ENCODE assay signal across 11 cellular contexts in genomic region chr19:38046254-38047047, GRCh38.
DNase-seq lines count a peak whose midpoint lies in the region; ATAC-seq and TF ChIP-seq lines count a peak whose summit lies in the region.
"Had no signal": no experiment of that assay in that cellular context is flagged by ENCODE, and none has a peak within 500 bp of the region (broad histone marks: within the 10 kb centered on the region; RNA-seq: fewer than 3 reads in every experiment).

No MANE protein-coding gene starts in this region.

- H3K27ac Mint-ChIP-seq in activated CD4-positive, alpha-beta T cell treated with anti-CD3 and anti-CD28 coated beads, Interleukin-2, amount 10 ng/mL, durations not matched to agents 7 days and 5 days = peak overlapping the region; percentile 82
- H3K27ac Mint-ChIP-seq in progenitor cell of endocrine pancreas = peak overlapping the region; percentile 77

- H3K36me3 ChIP-seq in Panc1 (ENCODE audit: control insufficient read depth, insufficient read depth, low read length) (no peaks in the 10 kb centered on the region), left ventricle myocardium inferior (no peaks in the 10 kb centered on the region), psoas muscle (ENCODE audit: insufficient read depth in 1 of 2, low read depth in 1 of 2) (no peaks in the 10 kb centered on the region), GM23248 (ENCODE audit: low read depth) (no peaks in the 10 kb centered on the region)

- H3F3A ChIP-seq in GM23248 (ENCODE audit: insufficient read depth) = peaks cover 14% of the 10 kb centered on the region

- no peak overlapping the region for H3K4me2 ChIP-seq in GM23248 (ENCODE audit: unreplicated experiment)

- no peaks in the 10 kb centered on the region for H4K20me1 ChIP-seq in GM23248 (ENCODE audit: insufficient read depth)

- no peak for TF ChIP-seq CTCF in Panc1 (IDR thresholded peaks at IDR 0.05)
- TF ChIP-seq CTCF in progenitor cell of endocrine pancreas (IDR thresholded peaks at IDR 0.05; ENCODE audit: unreplicated experiment) = no peak
- no peak for TF ChIP-seq CTCF in left ventricle myocardium inferior (IDR thresholded peaks at IDR 0.05; ENCODE audit: borderline replicate concordance)
- no peak for TF ChIP-seq CTCF in psoas muscle (IDR thresholded peaks at IDR 0.05)

- H3K4me3 ChIP-seq in Panc1 (ENCODE audit: low read depth in 2 of 2, low read length in 2 of 2) (no peak overlapping the region), left ventricle myocardium inferior (no peak overlapping the region), psoas muscle (no peak overlapping the region), GM23248 (no peak overlapping the region)

- H3K9me3 ChIP-seq in Panc1 (ENCODE audit: control insufficient read depth, insufficient read depth, low read depth, low read length) = no peaks in the 10 kb centered on the region
- peaks cover 4% of the 10 kb centered on the region for H3K9me3 ChIP-seq in left ventricle myocardium inferior (replicated peaks)
- H3K9me3 ChIP-seq in psoas muscle = no peaks in the 10 kb centered on the region
- H3K9me3 ChIP-seq in GM23248 (ENCODE audit: low read depth) = no peaks in the 10 kb centered on the region

- H2AFZ ChIP-seq in GM23248 = no peak overlapping the region

- no peak for DNase-seq in activated CD4-positive, alpha-beta T cell treated with anti-CD3 and anti-CD28 coated beads, Interleukin-2, amount 10 ng/mL, durations not matched to agents 7 days and 5 days
- no peak for DNase-seq in activated CD4-positive, alpha-beta T cell treated with anti-CD3 and anti-CD28 coated beads, Interleukin-2, amount 50 U/mL, for 1 hour
- DNase-seq in Panc1 (ENCODE audit: low read depth, low spot score) (no peak), progenitor cell of endocrine pancreas (ENCODE audit: low spot score, unreplicated experiment) (no peak), left ventricle myocardium inferior (no peak), psoas muscle (no peak), GM23248 (no peak)
- DNase-seq: amniotic stem cell had no signal

- CTCF ChIA-PET in activated CD4-positive, alpha-beta T cell treated with anti-CD3 and anti-CD28 coated beads, Interleukin-2, amount 10 ng/mL, durations not matched to agents 7 days and 5 days (lab: Charles Lee) = interaction anchor here (1.0 to 2.0 kb wide), 3 partner anchors 12 to 17 kb away, joined by 3 to 5 read pairs (median 4); no protein-coding TSS in a partner anchor
- CTCF ChIA-PET in Panc1 (lab: Charles Lee) = no interaction called here

- intact Hi-C loops in Panc1 (cut with micrococcal nuclease; ENCODE audit: unreplicated experiment) = no loop called here
- intact Hi-C loops in left ventricle myocardium inferior (cut with micrococcal nuclease) = no loop called here
- intact Hi-C loops in psoas muscle (cut with DNase I) = no loop called here

- peaks cover 66% of the 10 kb centered on the region for H3K79me2 ChIP-seq in GM23248 (ENCODE audit: insufficient read depth)

- no peak overlapping the region for H3K9ac ChIP-seq in GM23248

- in situ Hi-C loops in Panc1 (cut with HindIII; ENCODE audit: low pct_unique_long_range_greater_than_20kb, low sequenced_read_pairs) = no loop called here
- in situ Hi-C loops in GM23248 (cut with MboI) = no loop called here

- peaks cover 4% of the 10 kb centered on the region for H3K36me3 Mint-ChIP-seq in activated CD4-positive, alpha-beta T cell treated with anti-CD3 and anti-CD28 coated beads, Interleukin-2, amount 10 ng/mL, durations not matched to agents 7 days and 5 days (ENCODE audit: low read depth)
- peaks cover 6% of the 10 kb centered on the region for H3K36me3 Mint-ChIP-seq in progenitor cell of endocrine pancreas (ENCODE audit: insufficient read depth)

- BruUV-seq in Panc1 (replicated peaks; lab: Mats Ljungman, UMichigan) = no TSS peak

- no peaks in the 10 kb centered on the region for H3K9me2 ChIP-seq in GM23248 (ENCODE audit: insufficient read depth)

- H3K27ac ChIP-seq in Panc1 (ENCODE audit: low read length) (no peak overlapping the region), left ventricle myocardium inferior (replicated peaks) (no peak overlapping the region), psoas muscle (no peak overlapping the region), GM23248 (no peak overlapping the region)

- no peaks in the 10 kb centered on the region for H3K27me3 ChIP-seq in Panc1 (ENCODE audit: control insufficient read depth, insufficient read depth, low read length)
- H3K27me3 ChIP-seq in left ventricle myocardium inferior (ENCODE audit: low read depth) = no peaks in the 10 kb centered on the region
- no peaks in the 10 kb centered on the region for H3K27me3 ChIP-seq in psoas muscle (ENCODE audit: insufficient read depth in 3 of 3, low read length in 2 of 3)
- H3K27me3 ChIP-seq in GM23248 (replicated peaks; ENCODE audit: insufficient read depth) = no peaks in the 10 kb centered on the region

- H3K9me3 Mint-ChIP-seq in activated CD4-positive, alpha-beta T cell treated with anti-CD3 and anti-CD28 coated beads, Interleukin-2, amount 10 ng/mL, durations not matched to agents 7 days and 5 days = peaks cover 5% of the 10 kb centered on the region
- H3K9me3 Mint-ChIP-seq in progenitor cell of endocrine pancreas (ENCODE audit: low read depth) = peaks cover 4% of the 10 kb centered on the region

- POLR2A ChIA-PET in activated CD4-positive, alpha-beta T cell treated with anti-CD3 and anti-CD28 coated beads, Interleukin-2, amount 10 ng/mL, durations not matched to agents 7 days and 5 days (lab: Charles Lee) = interaction anchor here (0.7 kb wide), 1 partner anchor 329 kb away, joined by 3 read pairs; no protein-coding TSS in a partner anchor
- POLR2A ChIA-PET in Panc1 (lab: Charles Lee) = no interaction called here

- 92 to 94% (median 93%) methylated on average over 21 of the region's 21 CpGs for WGBS in psoas muscle, 3 donors
- WGBS in GM23248 (ENCODE audit: low coverage in 1 of 2, low lambda C conversion rate in 2 of 2, missing lambda C conversion rate in 2 of 2), 2 experiments = 94% methylated on average over 21 of the region's 21 CpGs

- H3K4me3 Mint-ChIP-seq in activated CD4-positive, alpha-beta T cell treated with anti-CD3 and anti-CD28 coated beads, Interleukin-2, amount 10 ng/mL, durations not matched to agents 7 days and 5 days = no peak overlapping the region
- no peak overlapping the region for H3K4me3 Mint-ChIP-seq in progenitor cell of endocrine pancreas (ENCODE audit: low read depth)

- H3K4me1 ChIP-seq in Panc1 (ENCODE audit: control insufficient read depth, insufficient read depth, low read length) (no peaks in the 10 kb centered on the region), left ventricle myocardium inferior (no peaks in the 10 kb centered on the region), psoas muscle (no peaks in the 10 kb centered on the region), GM23248 (ENCODE audit: insufficient read depth) (no peaks in the 10 kb centered on the region)

- peaks cover 53% of the 10 kb centered on the region for H3K4me1 Mint-ChIP-seq in activated CD4-positive, alpha-beta T cell treated with anti-CD3 and anti-CD28 coated beads, Interleukin-2, amount 10 ng/mL, durations not matched to agents 7 days and 5 days
- H3K4me1 Mint-ChIP-seq in progenitor cell of endocrine pancreas (ENCODE audit: low read depth) = peaks cover 14% of the 10 kb centered on the region

- H3K27me3 Mint-ChIP-seq in activated CD4-positive, alpha-beta T cell treated with anti-CD3 and anti-CD28 coated beads, Interleukin-2, amount 10 ng/mL, durations not matched to agents 7 days and 5 days = no peaks in the 10 kb centered on the region
- no peaks in the 10 kb centered on the region for H3K27me3 Mint-ChIP-seq in progenitor cell of endocrine pancreas

- ATAC-seq in GM21576 (IDR thresholded peaks at IDR 0.05; ENCODE audit: unreplicated experiment) (peak; percentile 36), Panc1 (peak; percentile 20; the same call in 1 of the 2 replicates), psoas muscle (no peak)
- ATAC-seq: esophagus mucosa, sciatic nerve had no signal

Comparison
In these comparisons a context has a peak if more than half of its experiments do, and no peak if none do; other contexts are left out.
1. ATAC-seq: peak in GM21576 (single experiment) and Panc1 (single experiment); none in psoas muscle (0 of 4).